In the genomic region with DNA sequence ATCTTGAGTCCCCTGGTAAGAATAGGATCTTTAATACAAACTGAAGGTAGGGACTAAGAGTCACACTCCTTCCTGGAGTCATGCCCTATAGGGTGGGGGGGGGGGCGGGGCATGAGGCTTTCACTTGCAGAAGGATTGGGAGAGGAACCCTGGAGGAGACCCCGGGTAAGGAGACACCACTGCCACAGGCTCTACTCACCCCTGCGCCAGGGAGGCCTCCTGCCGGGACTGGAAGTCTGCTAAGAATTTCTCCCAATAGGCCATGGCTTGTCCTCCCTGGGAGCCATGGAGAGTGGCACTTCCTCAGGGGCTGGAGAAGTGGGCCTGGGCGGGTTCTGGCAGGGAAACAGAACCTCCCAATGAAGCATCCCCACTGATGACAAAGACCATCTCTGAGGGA, we compare ENCODE assay signal across 25 cellular contexts.
"Had no signal": no experiment of that assay in that cellular context is flagged by ENCODE, and none has a peak within 500 bp of the region (broad histone marks: within the 10 kb centered on the region; RNA-seq: fewer than 3 reads in every experiment).

No MANE protein-coding gene starts in this region.

- H3K27ac ChIP-seq: dorsolateral prefrontal cortex, epithelial cell of prostate, gastroesophageal sphincter, left lung, lower lobe of right lung, neutrophil, pancreas, tibial nerve, upper lobe of left lung had no signal

- H3K4me3 ChIP-seq: dorsolateral prefrontal cortex, gastroesophageal sphincter, heart right ventricle, left lung, lower lobe of right lung, mucosa of descending colon, pancreas, stomach, tibial nerve, upper lobe of left lung had no signal

- H3K4me3 Mint-ChIP-seq: naive B cell; natural killer cell treated with Interleukin-12 subunit alpha and Interleukin-12 subunit beta and Interleukin-15 and Interleukin-18, amount 100 ng/mL, for 72 hours; neural crest cell; stimulated activated effector memory CD8-positive, alpha-beta T cell treated with anti-CD3 and anti-CD28 coated beads, Interleukin-12 subunit alpha, Interleukin-12 subunit beta, amount 100 ng/mL, for 72 hours had no signal

- H3K4me1 Mint-ChIP-seq: naive B cell; neural crest cell; stimulated activated effector memory CD8-positive, alpha-beta T cell treated with anti-CD3 and anti-CD28 coated beads, Interleukin-12 subunit alpha, Interleukin-12 subunit beta, amount 100 ng/mL, for 72 hours had no signal

- H3K4me1 ChIP-seq: gastroesophageal sphincter, left lung, lower lobe of right lung, pancreas, stomach, tibial nerve, upper lobe of left lung had no signal

- H3K36me3 Mint-ChIP-seq: natural killer cell treated with Interleukin-12 subunit alpha and Interleukin-12 subunit beta and Interleukin-15 and Interleukin-18, amount 100 ng/mL, for 72 hours; stimulated activated effector memory CD8-positive, alpha-beta T cell treated with anti-CD3 and anti-CD28 coated beads, Interleukin-12 subunit alpha, Interleukin-12 subunit beta, amount 100 ng/mL, for 72 hours had no signal

- DNase-seq: dorsolateral prefrontal cortex; effector CD4-positive, alpha-beta T cell; foreskin fibroblast; hippocampal formation; kidney; left lung; lower lobe of right lung; mucosa of descending colon; naive B cell; pancreas; stimulated activated CD4-positive, alpha-beta T cell treated with anti-CD3 and anti-CD28 coated beads, Interleukin-2, amount 100 ng/mL, for 24 hours; stimulated activated CD4-positive, alpha-beta T cell treated with anti-CD3 and anti-CD28 coated beads, Interleukin-4, amount 100 ng/mL, for 24 hours; stimulated activated naive CD4-positive, alpha-beta T cell treated with Interleukin-2 at 50 U/mL for 16 hours; stomach had no signal

- H3K27ac Mint-ChIP-seq: natural killer cell treated with Interleukin-12 subunit alpha and Interleukin-12 subunit beta and Interleukin-15 and Interleukin-18, amount 100 ng/mL, for 72 hours; stimulated activated effector memory CD8-positive, alpha-beta T cell treated with anti-CD3 and anti-CD28 coated beads, Interleukin-12 subunit alpha, Interleukin-12 subunit beta, amount 100 ng/mL, for 72 hours had no signal

- ATAC-seq: esophagus mucosa; left lung; lower lobe of right lung; mucosa of descending colon; natural killer cell treated with Interleukin-12 subunit alpha and Interleukin-12 subunit beta and Interleukin-15 and Interleukin-18, amount 100 ng/mL, for 72 hours; pancreas; sciatic nerve; stimulated activated effector memory CD8-positive, alpha-beta T cell treated with anti-CD3 and anti-CD28 coated beads, Interleukin-12 subunit alpha, Interleukin-12 subunit beta, amount 100 ng/mL, for 72 hours had no signal

- H3K9me3 Mint-ChIP-seq: natural killer cell treated with Interleukin-12 subunit alpha and Interleukin-12 subunit beta and Interleukin-15 and Interleukin-18, amount 100 ng/mL, for 72 hours; neural crest cell had no signal

- H3K27me3 ChIP-seq: dorsolateral prefrontal cortex, gastroesophageal sphincter, heart right ventricle, left lung, neutrophil, pancreas, stomach, tibial nerve, upper lobe of left lung had no signal

- H3K36me3 ChIP-seq: gastroesophageal sphincter, heart right ventricle, left lung, lower lobe of right lung, neutrophil, pancreas, stomach, tibial nerve, upper lobe of left lung had no signal

- H3K9me3 ChIP-seq: lower lobe of right lung, mucosa of descending colon, neutrophil, pancreas, stomach, upper lobe of left lung had no signal
